ENCODE assay signal across 7 cellular contexts in genomic region chr5:398141-398474, GRCh38. TPM values are rescaled to one million over a fixed set of nuclear protein-coding genes. Genes with fewer than 3 reads are reported as not detected.
DNase-seq lines count a peak whose midpoint lies in the region; ATAC-seq and TF ChIP-seq lines count a peak whose summit lies in the region.
"Not testable (repeated sequence)": the region's sequence is repeated elsewhere in the genome, so short reads cannot be mapped to it uniquely, and the experiment has no call there.

No MANE protein-coding gene starts in this region.

- H3K79me2 ChIP-seq in GM23248 (ENCODE audit: insufficient read depth) = peaks cover 11% of the 10 kb centered on the region

- H3K9me3 Mint-ChIP-seq in activated T-cell treated with anti-CD3 and anti-CD28 coated beads, Interleukin-2, amount 50 U/mL, for 24 hours; chondrocyte (ENCODE audit: low read depth); stimulated activated memory B cell treated with anti-CD40 and anti-IgM and Interleukin-4, amounts not matched to agents 10 μg/mL and 1 μg/mL and 100 μg/mL, for 72 hours: not testable (repeated sequence)

- peak overlapping the region; percentile 100 for H2BK12ac ChIP-seq in neuronal stem cell (ENCODE audit: low read length)

- H3K9me2 ChIP-seq in GM23248 (ENCODE audit: insufficient read depth) = not testable (repeated sequence)

- not testable (repeated sequence) for H3K27me3 ChIP-seq in GM23248 (replicated peaks; ENCODE audit: insufficient read depth); neuronal stem cell (ENCODE audit: control insufficient read depth in 3 of 3, insufficient read depth in 3 of 3, low read depth in 1 of 3, low read length in 3 of 3)

- not testable (repeated sequence) for H4K8ac ChIP-seq in neuronal stem cell (ENCODE audit: low read depth, low read length)

- not testable (repeated sequence) for H3K79me1 ChIP-seq in neuronal stem cell (ENCODE audit: low read depth, low read length)

- peak overlapping the region; percentile 81 for H3K23ac ChIP-seq in neuronal stem cell (ENCODE audit: low read depth, low read length, poor library complexity)

- WGBS in GM23248 (ENCODE audit: low coverage in 1 of 2, low lambda C conversion rate in 2 of 2, missing lambda C conversion rate in 2 of 2), 2 experiments = 98 to 99% methylated on average over 10 to 15 of the region's 15 CpGs
- no CpG with 5 or more reads among the region's 15 CpGs for WGBS in neuronal stem cell (ENCODE audit: extremely low coverage in 2 of 2, insufficient read length in 2 of 2, insufficient replicate concordance in 1 of 2), 2 donors

- H3K14ac ChIP-seq in neuronal stem cell (ENCODE audit: low read length) = not testable (repeated sequence)

- H3K4ac ChIP-seq in neuronal stem cell (ENCODE audit: low read length) = not testable (repeated sequence)

- peak overlapping the region; percentile 98 for H4K91ac ChIP-seq in neuronal stem cell (ENCODE audit: low read depth, low read length, poor library complexity)

- intact Hi-C loops in left cardiac atrium (cut with DNase I) = not testable (repeated sequence)

- H2BK15ac ChIP-seq in neuronal stem cell (ENCODE audit: low read length) = peak overlapping the region; percentile 82

- peaks cover 49% of the 10 kb centered on the region for H3K4me1 Mint-ChIP-seq in activated T-cell treated with anti-CD3 and anti-CD28 coated beads, Interleukin-2, amount 50 U/mL, for 24 hours (ENCODE audit: low read depth)
- H3K4me1 Mint-ChIP-seq in chondrocyte (ENCODE audit: low read depth) = peaks cover 38% of the 10 kb centered on the region
- H3K4me1 Mint-ChIP-seq in stimulated activated memory B cell treated with anti-CD40 and anti-IgM and Interleukin-4, amounts not matched to agents 10 μg/mL and 1 μg/mL and 100 μg/mL, for 72 hours = peaks cover 60% of the 10 kb centered on the region

- H4K20me1 ChIP-seq in GM23248 (ENCODE audit: insufficient read depth) = not testable (repeated sequence)

- POLR2A ChIA-PET in RWPE1 (lab: Yijun Ruan, JAX; ENCODE audit: low non-redundant PET) = not testable (repeated sequence)

- H3K4me3 ChIP-seq in GM23248; neuronal stem cell (ENCODE audit: low read length in 2 of 2): not testable (repeated sequence)

- H3K4me2 ChIP-seq in GM23248 (ENCODE audit: unreplicated experiment); neuronal stem cell (ENCODE audit: insufficient read depth, low read length, poor library complexity, severe bottlenecking): not testable (repeated sequence)

- H3K4me1 ChIP-seq in GM23248 (ENCODE audit: insufficient read depth) (peaks cover 51% of the 10 kb centered on the region), neuronal stem cell (ENCODE audit: control insufficient read depth in 2 of 2, insufficient read depth in 1 of 2, low read depth in 1 of 2, low read length in 2 of 2) (peaks cover 24 to 36% of the 10 kb centered on the region in 2 donors)

- H3K36me3 ChIP-seq in GM23248 (ENCODE audit: low read depth); neuronal stem cell (replicated peaks in 1 of 2; ENCODE audit: control insufficient read depth in 2 of 2, insufficient read depth in 2 of 2, low read length in 2 of 2): not testable (repeated sequence)

- H3K9ac ChIP-seq in GM23248 (peak overlapping the region; percentile 98), neuronal stem cell (ENCODE audit: low read depth, low read length, poor library complexity) (peak overlapping the region; percentile 21)

- not testable (repeated sequence) for H3K4me3 Mint-ChIP-seq in activated T-cell treated with anti-CD3 and anti-CD28 coated beads, Interleukin-2, amount 50 U/mL, for 24 hours; chondrocyte (ENCODE audit: unreplicated experiment); stimulated activated memory B cell treated with anti-CD40 and anti-IgM and Interleukin-4, amounts not matched to agents 10 μg/mL and 1 μg/mL and 100 μg/mL, for 72 hours

- DNase-seq in GM23248; RWPE1 (ENCODE audit: low spot score); neuronal stem cell (ENCODE audit: low spot score): not testable (repeated sequence)
- peak; percentile 34 for DNase-seq in activated T-cell treated with anti-CD3 and anti-CD28 coated beads, Interleukin-2, amount 50 U/mL, for 24 hours
- peak; percentile 71 for DNase-seq in chondrocyte (ENCODE audit: low spot score)
- DNase-seq in left cardiac atrium = peak; percentile 8

- peak overlapping the region; percentile 99 for H2BK120ac ChIP-seq in neuronal stem cell (ENCODE audit: low read depth, low read length)

- ATAC-seq in left cardiac atrium; stimulated activated memory B cell treated with anti-CD40 and anti-IgM and Interleukin-4, amounts not matched to agents 10 μg/mL and 1 μg/mL and 100 μg/mL, for 72 hours: not testable (repeated sequence)

- peak overlapping the region; percentile 100 for H3K27ac ChIP-seq in GM23248
- peak overlapping the region; percentile 84 for H3K27ac ChIP-seq in RWPE1
- H3K27ac ChIP-seq in neuronal stem cell (replicated peaks; ENCODE audit: low read length) = not testable (repeated sequence)

- peak overlapping the region; percentile 98 for H2AK5ac ChIP-seq in neuronal stem cell (ENCODE audit: low read depth, low read length)

- peaks cover 33% of the 10 kb centered on the region for H3K36me3 Mint-ChIP-seq in activated T-cell treated with anti-CD3 and anti-CD28 coated beads, Interleukin-2, amount 50 U/mL, for 24 hours (ENCODE audit: low read depth)
- not testable (repeated sequence) for H3K36me3 Mint-ChIP-seq in chondrocyte (ENCODE audit: low read depth)
- H3K36me3 Mint-ChIP-seq in stimulated activated memory B cell treated with anti-CD40 and anti-IgM and Interleukin-4, amounts not matched to agents 10 μg/mL and 1 μg/mL and 100 μg/mL, for 72 hours = peaks cover 54% of the 10 kb centered on the region

- peaks cover 25% of the 10 kb centered on the region for H3F3A ChIP-seq in GM23248 (ENCODE audit: insufficient read depth)

- not testable (repeated sequence) for H3K9me3 ChIP-seq in GM23248 (ENCODE audit: low read depth); neuronal stem cell (replicated peaks in 1 of 2; ENCODE audit: control insufficient read depth in 2 of 2, insufficient read depth in 1 of 2, low read depth in 1 of 2, low read length in 2 of 2)

- H3K27me3 Mint-ChIP-seq in activated T-cell treated with anti-CD3 and anti-CD28 coated beads, Interleukin-2, amount 50 U/mL, for 24 hours = peaks cover 32% of the 10 kb centered on the region
- H3K27me3 Mint-ChIP-seq in chondrocyte (ENCODE audit: low read depth); stimulated activated memory B cell treated with anti-CD40 and anti-IgM and Interleukin-4, amounts not matched to agents 10 μg/mL and 1 μg/mL and 100 μg/mL, for 72 hours: not testable (repeated sequence)

- in situ Hi-C loops in GM23248 (cut with MboI) = not testable (repeated sequence)

- not testable (repeated sequence) for TF ChIP-seq CTCF in RWPE1 (conservative IDR thresholded peaks at IDR 0.05; ENCODE audit: low read depth); chondrocyte (IDR thresholded peaks at IDR 0.05)

- not testable (repeated sequence) for H2AFZ ChIP-seq in GM23248; neuronal stem cell (ENCODE audit: low read length)

- peak overlapping the region; percentile 95 for H2BK5ac ChIP-seq in neuronal stem cell (ENCODE audit: low read length)

- H3K27ac Mint-ChIP-seq in activated T-cell treated with anti-CD3 and anti-CD28 coated beads, Interleukin-2, amount 50 U/mL, for 24 hours = peak overlapping the region; percentile 14
- H3K27ac Mint-ChIP-seq in chondrocyte (ENCODE audit: unreplicated experiment) = peak overlapping the region; percentile 36
- H3K27ac Mint-ChIP-seq in stimulated activated memory B cell treated with anti-CD40 and anti-IgM and Interleukin-4, amounts not matched to agents 10 μg/mL and 1 μg/mL and 100 μg/mL, for 72 hours = peak overlapping the region; percentile 99

- CTCF ChIA-PET in RWPE1 (lab: Yijun Ruan, JAX) = not testable (repeated sequence)

- peak overlapping the region; percentile 98 for H3K18ac ChIP-seq in neuronal stem cell (ENCODE audit: low read length)

RNA-seq across cellular contexts. Expression of gene EXOC3, which starts 44.9 kb away (rescaled TPM):
- total RNA-seq in GM23248 (2014; rRNA removed; shearing (Covaris generic)) = 32.4 and 39.9 TPM in 2 replicates
- polyA plus RNA-seq in GM23248 (2016; fragmentation: Nextera tagmentation; extraction: Ambion mirVana) = 40.9 and 43.0 TPM in 2 replicates
- total RNA-seq in chondrocyte = 39.4 to 58.1 TPM (median 43.3 TPM) in 3 replicates
- total RNA-seq in left cardiac atrium = 10 to 100 TPM; 41.4 to 42.3 TPM
- polyA plus RNA-seq in neuronal stem cell (2013, experiment 1 of 2) = 18.9 TPM
- polyA plus RNA-seq in neuronal stem cell (2013, experiment 2 of 2) = 18.7 TPM

Comparison
In these comparisons a context has a peak if more than half of its experiments do, and no peak if none do; other contexts are left out.
1. H3K27ac Mint-ChIP-seq: peak in every context shown above with its lines; median percentile 99 in stimulated activated memory B cell treated with anti-CD40 and anti-IgM and Interleukin-4, amounts not matched to agents 10 μg/mL and 1 μg/mL and 100 μg/mL, for 72 hours; 36 in chondrocyte; 14 in activated T-cell treated with anti-CD3 and anti-CD28 coated beads, Interleukin-2, amount 50 U/mL, for 24 hours.